Comparison of ENCODE assay signal across 1 cellular context in the genomic region with DNA sequence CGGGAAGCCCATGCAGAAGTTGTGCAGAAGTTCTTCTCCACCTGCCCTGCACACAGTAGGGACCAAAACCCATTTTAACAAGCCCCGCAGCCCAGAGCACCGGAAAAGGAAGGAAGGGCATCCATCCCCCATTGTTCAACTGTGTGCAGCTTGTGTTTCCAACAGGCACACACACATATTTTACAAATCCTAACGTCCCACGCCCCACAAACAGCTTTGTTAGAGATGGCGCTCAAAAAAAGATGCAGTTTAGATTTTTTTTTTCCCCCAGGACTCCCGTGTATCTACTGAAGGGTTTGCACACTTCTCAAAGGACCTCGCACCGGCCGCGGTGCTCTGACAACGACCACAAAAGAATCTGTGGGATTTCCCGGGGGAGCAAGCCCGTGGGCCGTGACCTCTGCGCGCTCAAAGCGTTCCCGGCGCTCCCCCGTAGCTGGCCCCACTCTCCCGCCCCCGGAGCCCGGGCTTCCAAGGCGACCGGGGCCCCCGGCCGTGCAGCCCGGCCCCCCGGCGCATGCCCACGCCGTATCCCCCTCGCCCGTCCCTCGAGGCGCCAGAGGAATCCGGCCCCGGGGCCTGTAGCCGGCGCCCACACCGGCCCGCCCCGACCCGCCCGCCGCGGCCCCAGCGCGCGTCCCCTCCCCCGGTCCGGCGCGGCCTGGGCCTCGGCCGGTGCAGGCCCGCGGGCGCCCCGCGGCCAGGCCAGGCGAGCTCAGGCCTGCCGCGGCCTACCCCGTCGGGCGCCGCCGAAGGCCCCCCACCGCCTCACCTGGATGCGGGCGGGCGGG.
TF ChIP-seq lines count a peak whose summit lies in the region.

No MANE protein-coding gene starts in this region.

TF ChIP-seq in IMR-90, 13 proteins besides CTCF, POLR2A, EP300 and RAD21:
- TF ChIP-seq MXI1 (IDR thresholded peaks at IDR 0.05; ENCODE audit: borderline replicate concordance, low read depth, low read length) (peak; percentile 1; the same call in 1 of the 2 replicates), NFE2L2 (IDR thresholded peaks at IDR 0.05; ENCODE audit: low read depth, low read length) (no peak)
